13 cellular contexts compared by ENCODE assay signal in genomic region chr20:36644713-36645109, GRCh38. TPM values are rescaled to one million over a fixed set of nuclear protein-coding genes. Genes with fewer than 3 reads are reported as not detected.
DNase-seq lines count a peak whose midpoint lies in the region; ATAC-seq and TF ChIP-seq lines count a peak whose summit lies in the region.
"Had no signal": no experiment of that assay in that cellular context is flagged by ENCODE, and none has a peak within 500 bp of the region (broad histone marks: within the 10 kb centered on the region; RNA-seq: fewer than 3 reads in every experiment).

No MANE protein-coding gene starts in this region.

- CTCF ChIA-PET in CD8-positive, alpha-beta memory T cell (lab: Charles Lee) = interaction anchor here (0.8 to 3.5 kb wide), 5 partner anchors 15 to 94 kb away, joined by 3 to 30 read pairs (median 5); no protein-coding TSS in a partner anchor
- CTCF ChIA-PET in HEK293T (lab: Yijun Ruan, JAX) = no interaction called here

- POLR2A ChIA-PET in CD8-positive, alpha-beta memory T cell (lab: Charles Lee) = interaction anchor here (0.6 to 2.8 kb wide), 7 partner anchors 20 to 268 kb away, joined by 3 to 16 read pairs (median 4); partner anchors contain the start of genes NDRG3 and TGIF2
- POLR2A ChIA-PET in HEK293T (lab: Yijun Ruan, JAX) = no interaction called here

- H3K4me1 Mint-ChIP-seq in CD8-positive, alpha-beta memory T cell = peaks cover 50 to 63% (median 61%) of the 10 kb centered on the region in 3 donors
- peaks cover 43% of the 10 kb centered on the region for H3K4me1 Mint-ChIP-seq in activated naive CD8-positive, alpha-beta T cell treated with anti-CD3 and anti-CD28 coated beads, Interleukin-2, amount 50 U/mL, for 24 hours

- peak overlapping the region; percentile 71 for H3K27ac ChIP-seq in CD8-positive, alpha-beta memory T cell (ENCODE audit: low read depth, low read length)
- H3K27ac ChIP-seq: ovary had no signal

- H3K27me3 Mint-ChIP-seq in CD8-positive, alpha-beta memory T cell = no peaks in the 10 kb centered on the region
- H3K27me3 Mint-ChIP-seq in activated naive CD8-positive, alpha-beta T cell treated with anti-CD3 and anti-CD28 coated beads, Interleukin-2, amount 50 U/mL, for 24 hours = no peaks in the 10 kb centered on the region

- peak overlapping the region; percentile 91 for H3K4me3 ChIP-seq in CD8-positive, alpha-beta memory T cell (ENCODE audit: low read length)
- H3K4me3 ChIP-seq: ovary had no signal

- peak overlapping the region; percentile 91 to 99 (median 98) for H3K27ac Mint-ChIP-seq in CD8-positive, alpha-beta memory T cell
- peak overlapping the region; percentile 99 for H3K27ac Mint-ChIP-seq in activated naive CD8-positive, alpha-beta T cell treated with anti-CD3 and anti-CD28 coated beads, Interleukin-2, amount 50 U/mL, for 24 hours

- H3K36me3 ChIP-seq in CD8-positive, alpha-beta memory T cell (ENCODE audit: insufficient read depth, low read length) = peaks cover 10% of the 10 kb centered on the region
- H3K36me3 ChIP-seq: ovary had no signal

- H3K27me3 ChIP-seq in CD8-positive, alpha-beta memory T cell (ENCODE audit: insufficient read depth, low read length, poor library complexity, severe bottlenecking) = no peaks in the 10 kb centered on the region
- H3K27me3 ChIP-seq: ovary had no signal

- H3K36me3 Mint-ChIP-seq in CD8-positive, alpha-beta memory T cell = peaks cover 0 to 57% (median 3%) of the 10 kb centered on the region in 3 donors
- H3K36me3 Mint-ChIP-seq in activated naive CD8-positive, alpha-beta T cell treated with anti-CD3 and anti-CD28 coated beads, Interleukin-2, amount 50 U/mL, for 24 hours (ENCODE audit: low read depth) = peaks cover 23% of the 10 kb centered on the region

- H3K9me3 ChIP-seq in CD8-positive, alpha-beta memory T cell (ENCODE audit: low read length) = no peaks in the 10 kb centered on the region
- H3K9me3 ChIP-seq: ovary had no signal

- H3K9me3 Mint-ChIP-seq in CD8-positive, alpha-beta memory T cell = no peaks in the 10 kb centered on the region
- no peaks in the 10 kb centered on the region for H3K9me3 Mint-ChIP-seq in activated naive CD8-positive, alpha-beta T cell treated with anti-CD3 and anti-CD28 coated beads, Interleukin-2, amount 50 U/mL, for 24 hours

- H3K4me1 ChIP-seq in CD8-positive, alpha-beta memory T cell (ENCODE audit: insufficient read depth, low read length) = peaks cover 45% of the 10 kb centered on the region

- DNase-seq in CD8-positive, alpha-beta memory T cell = peak in 1 of 5 donors; percentile 56
- peak; percentile 23 for DNase-seq in activated CD4-positive, alpha-beta T cell treated with anti-CD3 and anti-CD28 coated beads, Interleukin-2, amount 50 U/mL, for 1 hour
- peak; percentile 40 for DNase-seq in activated naive CD8-positive, alpha-beta T cell treated with anti-CD3 and anti-CD28 coated beads, Interleukin-2, amount 50 U/mL, for 24 hours
- peak; percentile 59 for DNase-seq in stimulated activated CD4-positive, alpha-beta T cell treated with anti-CD3 and anti-CD28 coated beads, Interleukin-2, amount 100 ng/mL, for 4 hours (ENCODE audit: low read depth)
- DNase-seq in HEK293T (ENCODE audit: extremely low spot score) (no peak), HuH-7.5 (ENCODE audit: low spot score) (no peak), DMS114 treated with DMSO at 0.1 percent for 48 hours (lab: John Stamatoyannopoulos, UW; ENCODE audit: unreplicated experiment) (no peak)
- DNase-seq: NCI-H2227 treated with DMSO at 0.1 percent for 48 hours had no signal

- ATAC-seq in activated naive CD8-positive, alpha-beta T cell treated with anti-CD3 and anti-CD28 coated beads, Interleukin-2, amount 50 U/mL, for 24 hours = peak; percentile 64
- ATAC-seq in HG02571 (IDR thresholded peaks at IDR 0.05; ENCODE audit: unreplicated experiment) = no peak

- H3K4me3 Mint-ChIP-seq in CD8-positive, alpha-beta memory T cell = peak overlapping the region; percentile 94 to 99 (median 97)
- H3K4me3 Mint-ChIP-seq in activated naive CD8-positive, alpha-beta T cell treated with anti-CD3 and anti-CD28 coated beads, Interleukin-2, amount 50 U/mL, for 24 hours = peak overlapping the region; percentile 93

TF ChIP-seq in HEK293T, 16 proteins besides CTCF, POLR2A, EP300 and RAD21:
- TF ChIP-seq HDGF (IDR thresholded peaks at IDR 0.05; ENCODE audit: borderline replicate concordance) = no peak
- no peak for TF ChIP-seq ZNF384 (IDR thresholded peaks at IDR 0.05)
- TF ChIP-seq SP1 (IDR thresholded peaks at IDR 0.05) = no peak
- TF ChIP-seq NFRKB (IDR thresholded peaks at IDR 0.05) = no peak
- no peak for TF ChIP-seq LEF1 (IDR thresholded peaks at IDR 0.05; ENCODE audit: borderline replicate concordance)
- no peak for TF ChIP-seq BHLHE40 (IDR thresholded peaks at IDR 0.05; ENCODE audit: borderline replicate concordance)
- TF ChIP-seq FOXA1 (IDR thresholded peaks at IDR 0.05) = no peak
- no peak for TF ChIP-seq FOXM1 (IDR thresholded peaks at IDR 0.05; ENCODE audit: borderline replicate concordance)
- TF ChIP-seq SUZ12 (IDR thresholded peaks at IDR 0.05) = no peak
- no peak for TF ChIP-seq ELF4 (IDR thresholded peaks at IDR 0.05)
- no peak for TF ChIP-seq L3MBTL2 (conservative IDR thresholded peaks at IDR 0.05)
- no peak for TF ChIP-seq PKNOX1 (IDR thresholded peaks at IDR 0.05)
- no peak for TF ChIP-seq TARDBP (IDR thresholded peaks at IDR 0.05)
- TF ChIP-seq FOXK2 (IDR thresholded peaks at IDR 0.05) = no peak
- no peak for TF ChIP-seq CTBP1 (IDR thresholded peaks at IDR 0.05; ENCODE audit: borderline replicate concordance)
- TF ChIP-seq ARNT (IDR thresholded peaks at IDR 0.05) = no peak

RNA-seq across cellular contexts. Expression of gene SLA2, which starts 1.3 kb away (rescaled TPM):
- total RNA-seq in CD8-positive, alpha-beta memory T cell = 10 to 100 TPM; 47.8 to 51.2 TPM
- polyA plus RNA-seq in CD8-positive, alpha-beta memory T cell = 15.0 TPM
- total RNA-seq: fibroblast of villous mesenchyme, LHCN-M2 had no signal
- polyA plus RNA-seq: BJ had no signal

RNA-seq across cellular contexts. Expression of gene RAB5IF, which starts 39.1 kb away (rescaled TPM):
- total RNA-seq in CD8-positive, alpha-beta memory T cell = 100 to 1,000 TPM; 159 to 173 TPM
- polyA plus RNA-seq in CD8-positive, alpha-beta memory T cell = 180 TPM

Comparison
In these comparisons a context has a peak if more than half of its experiments do, and no peak if none do; other contexts are left out.
1. DNase-seq: peak in activated CD4-positive, alpha-beta T cell treated with anti-CD3 and anti-CD28 coated beads, Interleukin-2, amount 50 U/mL, for 1 hour (single experiment), activated naive CD8-positive, alpha-beta T cell treated with anti-CD3 and anti-CD28 coated beads, Interleukin-2, amount 50 U/mL, for 24 hours (single experiment) and stimulated activated CD4-positive, alpha-beta T cell treated with anti-CD3 and anti-CD28 coated beads, Interleukin-2, amount 100 ng/mL, for 4 hours (single experiment); none in HEK293T (single experiment), HuH-7.5 (single experiment) and DMS114 treated with DMSO at 0.1 percent for 48 hours (single experiment).